In genomic region chr1:156060937-156061636, GRCh38 we compare ENCODE assay signal across 9 cellular contexts. TPM values are rescaled to one million over a fixed set of nuclear protein-coding genes. Genes with fewer than 3 reads are reported as not detected.
DNase-seq lines count a peak whose midpoint lies in the region; ATAC-seq and TF ChIP-seq lines count a peak whose summit lies in the region.
"Had no signal": no experiment of that assay in that cellular context is flagged by ENCODE, and none has a peak within 500 bp of the region (broad histone marks: within the 10 kb centered on the region; RNA-seq: fewer than 3 reads in every experiment).

Gene RAB25, plus strand, starts transcription at chr1:156061160. Its CDS starts 241 bp downstream, at chr1:156061401.

- DNase-seq in ELF-1 (ENCODE audit: low read depth, low spot score): peak; percentile 94
- DNase-seq in NCI-H2196 treated with DMSO at 0.1 percent for 48 hours (lab: John Stamatoyannopoulos, UW; ENCODE audit: unreplicated experiment): peak; percentile 68
- peak; percentile 94 for DNase-seq in epithelial cell of esophagus (ENCODE audit: low read depth)
- DNase-seq in neural progenitor cell (ENCODE audit: low spot score): peak; percentile 64
- DNase-seq in natural killer cell: no peak
- DNase-seq in activated naive CD4-positive, alpha-beta T cell treated with anti-CD3 and anti-CD28 coated beads for 36 hours: no peak
- DNase-seq in HUDEP-2 (lab: John Stamatoyannopoulos, UW; ENCODE audit: unreplicated experiment in 76 of 76): no peak
- DNase-seq in DMS 273 (lab: John Stamatoyannopoulos, UW; ENCODE audit: unreplicated experiment): no peak
- DNase-seq: naive thymus-derived CD4-positive, alpha-beta T cell had no signal

- no peaks in the 10 kb centered on the region for H3K36me3 ChIP-seq in neural progenitor cell

- no peak for ATAC-seq in natural killer cell
- ATAC-seq: naive thymus-derived CD4-positive, alpha-beta T cell had no signal

- peaks cover 33% of the 10 kb centered on the region for H3K4me1 Mint-ChIP-seq in neural progenitor cell
- peaks cover 5 to 13% of the 10 kb centered on the region in 2 donors for H3K4me1 Mint-ChIP-seq in natural killer cell
- peaks cover 13% of the 10 kb centered on the region for H3K4me1 Mint-ChIP-seq in activated naive CD4-positive, alpha-beta T cell treated with anti-CD3 and anti-CD28 coated beads for 36 hours (ENCODE audit: low read depth)

- no peaks in the 10 kb centered on the region for H3K9me3 ChIP-seq in neural progenitor cell (ENCODE audit: low read depth)

- peaks cover 5% of the 10 kb centered on the region for H3K27me3 Mint-ChIP-seq in neural progenitor cell (ENCODE audit: insufficient read depth, low read depth)
- no peaks in the 10 kb centered on the region for H3K27me3 Mint-ChIP-seq in natural killer cell (ENCODE audit: low read depth in 2 of 2)
- no peaks in the 10 kb centered on the region for H3K27me3 Mint-ChIP-seq in activated naive CD4-positive, alpha-beta T cell treated with anti-CD3 and anti-CD28 coated beads for 36 hours (ENCODE audit: low read depth)
- H3K27me3 Mint-ChIP-seq: naive thymus-derived CD4-positive, alpha-beta T cell had no signal

- H3K4me3 Mint-ChIP-seq in neural progenitor cell (peak within 1 kb of the TSS; percentile 46), natural killer cell (no peak within 1 kb of the TSS)
- H3K4me3 Mint-ChIP-seq in activated naive CD4-positive, alpha-beta T cell treated with anti-CD3 and anti-CD28 coated beads for 36 hours: no peak within 1 kb of the TSS

- H3K9me3 Mint-ChIP-seq in neural progenitor cell: no peaks in the 10 kb centered on the region
- no peaks in the 10 kb centered on the region for H3K9me3 Mint-ChIP-seq in natural killer cell
- H3K9me3 Mint-ChIP-seq in activated naive CD4-positive, alpha-beta T cell treated with anti-CD3 and anti-CD28 coated beads for 36 hours: no peaks in the 10 kb centered on the region
- H3K9me3 Mint-ChIP-seq: naive thymus-derived CD4-positive, alpha-beta T cell had no signal

- H3K9ac ChIP-seq in neural progenitor cell: no peak within 1 kb of the TSS

- intact Hi-C loops in natural killer cell (cut with micrococcal nuclease): no loop called here
- intact Hi-C loops in activated naive CD4-positive, alpha-beta T cell treated with anti-CD3 and anti-CD28 coated beads for 36 hours (cut with micrococcal nuclease): no loop called here

- H2AFZ ChIP-seq in neural progenitor cell (replicated peaks): no peak within 1 kb of the TSS

- H3K4me3 ChIP-seq in epithelial cell of esophagus (ENCODE audit: low read length): peak within 1 kb of the TSS; percentile 94
- peak within 1 kb of the TSS; percentile 35 for H3K4me3 ChIP-seq in neural progenitor cell

- peak within 1 kb of the TSS; percentile 74 for H3K4me2 ChIP-seq in neural progenitor cell

- CTCF ChIA-PET in activated naive CD4-positive, alpha-beta T cell treated with anti-CD3 and anti-CD28 coated beads for 36 hours (lab: Charles Lee): interaction anchor here (0.7 kb wide), 2 partner anchors 14 to 30 kb away, joined by 3 to 4 read pairs; no protein-coding TSS in a partner anchor

- H3F3A ChIP-seq in neural progenitor cell (ENCODE audit: low read depth): peaks cover 61% of the 10 kb centered on the region

- H3K27ac ChIP-seq in neural progenitor cell: peak within 1 kb of the TSS; percentile 88

- no peak for TF ChIP-seq CTCF in epithelial cell of esophagus (IDR thresholded peaks at IDR 0.05; ENCODE audit: insufficient read depth, low read depth, low read length, missing control alignments)
- TF ChIP-seq CTCF in neural progenitor cell (IDR thresholded peaks at IDR 0.05): no peak
- no peak for TF ChIP-seq CTCF in natural killer cell (IDR thresholded peaks at IDR 0.05)

- no peaks in the 10 kb centered on the region for H3K27me3 ChIP-seq in neural progenitor cell

- H3K36me3 Mint-ChIP-seq in neural progenitor cell: peaks cover 10% of the 10 kb centered on the region
- H3K36me3 Mint-ChIP-seq in natural killer cell: no peaks in the 10 kb centered on the region
- peaks cover 5% of the 10 kb centered on the region for H3K36me3 Mint-ChIP-seq in activated naive CD4-positive, alpha-beta T cell treated with anti-CD3 and anti-CD28 coated beads for 36 hours (ENCODE audit: low read depth)

- no peaks in the 10 kb centered on the region for H4K20me1 ChIP-seq in neural progenitor cell (ENCODE audit: low read depth)

- peaks cover 28% of the 10 kb centered on the region for H3K4me1 ChIP-seq in neural progenitor cell

- H3K27ac Mint-ChIP-seq in neural progenitor cell (peak within 1 kb of the TSS; percentile 95), natural killer cell (no peak within 1 kb of the TSS)
- H3K27ac Mint-ChIP-seq in activated naive CD4-positive, alpha-beta T cell treated with anti-CD3 and anti-CD28 coated beads for 36 hours: no peak within 1 kb of the TSS

- H3K79me2 ChIP-seq in neural progenitor cell (ENCODE audit: low read depth): peaks cover 20% of the 10 kb centered on the region

RNA-seq across cellular contexts. Expression of gene RAB25, which starts in this region (rescaled TPM):
- total RNA-seq in neural progenitor cell (ENCODE audit: low replicate concordance) (2.4 and 7.7 TPM in 2 replicates), natural killer cell (under 1 TPM in 1 of 3 donors, not detected in 2; 0.82 TPM)
- total RNA-seq in activated naive CD4-positive, alpha-beta T cell treated with anti-CD3 and anti-CD28 coated beads for 36 hours: 1 to 10 TPM; 1.3 TPM

Comparison
In these comparisons a context has a peak if more than half of its experiments do, and no peak if none do; other contexts are left out.
1. DNase-seq: peak in ELF-1 (single experiment), NCI-H2196 treated with DMSO at 0.1 percent for 48 hours (single experiment), epithelial cell of esophagus (single experiment) and neural progenitor cell (single experiment); none in natural killer cell (single experiment), activated naive CD4-positive, alpha-beta T cell treated with anti-CD3 and anti-CD28 coated beads for 36 hours (single experiment), HUDEP-2 (0 of 76) and DMS 273 (single experiment).